ENCODE assay signal across 23 cellular contexts in the genomic region with DNA sequence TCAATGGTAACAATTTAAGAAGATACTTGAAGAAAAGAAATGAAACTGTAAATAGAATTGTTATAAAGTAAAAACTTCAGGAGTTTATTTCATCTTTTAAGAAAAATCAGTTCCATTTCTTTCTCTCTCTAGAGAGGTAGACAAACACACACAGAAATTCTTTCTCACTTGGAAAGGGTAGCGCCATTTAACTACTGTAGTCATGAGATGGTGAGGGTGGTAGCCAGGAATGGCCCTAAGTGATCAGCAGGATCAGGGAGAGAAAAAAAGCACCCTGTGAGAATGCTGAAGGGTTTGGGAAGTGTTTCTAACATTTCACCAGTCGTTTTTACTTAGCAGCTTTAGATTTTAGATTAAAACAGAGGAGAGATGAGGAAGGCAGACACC.
A peak's percentile ranks its signal among the peaks of the same experiment; 100 is the strongest.
DNase-seq lines count a peak whose midpoint lies in the region; ATAC-seq, FAIRE-seq and TF ChIP-seq lines count a peak whose summit lies in the region.
"Had no signal": no experiment of that assay in that cellular context is flagged by ENCODE, and none has a peak within 500 bp of the region (broad histone marks: within the 10 kb centered on the region; RNA-seq: fewer than 3 reads in every experiment).

No MANE protein-coding gene starts in this region.

- H3K36me3 Mint-ChIP-seq in astrocyte (ENCODE audit: low read depth, unreplicated experiment) (no peaks in the 10 kb centered on the region), nephron progenitor cell (ENCODE audit: low read depth) (no peaks in the 10 kb centered on the region)

- H3K4me1 ChIP-seq in SK-N-SH (ENCODE audit: control insufficient read depth in 1 of 2, insufficient read depth in 2 of 2, low read depth in 1 of 2, low read length in 1 of 2): peaks cover 6% of the 10 kb centered on the region in 2 experiments; a peak in 3 of 4 replicates
- H3K4me1 ChIP-seq in astrocyte (ENCODE audit: insufficient read depth, low read length): peaks cover 43% of the 10 kb centered on the region
- peaks cover 0 to 30% (median 14%) of the 10 kb centered on the region in 5 donors for H3K4me1 ChIP-seq in subcutaneous abdominal adipose tissue (ENCODE audit: control insufficient read depth in 5 of 5, insufficient read depth in 5 of 5, low read length in 5 of 5)
- H3K4me1 ChIP-seq: BE2C had no signal

- H2AFZ ChIP-seq in SK-N-SH (ENCODE audit: low read depth): 0 out of 2 replicates have a peak overlapping the region, but pooled peaks have one; percentile 7
- no peak overlapping the region for H2AFZ ChIP-seq in astrocyte (ENCODE audit: low read depth, low read length)

- peaks cover 3% of the 10 kb centered on the region for H3K9me3 Mint-ChIP-seq in astrocyte (ENCODE audit: unreplicated experiment)
- peaks cover 12% of the 10 kb centered on the region for H3K9me3 Mint-ChIP-seq in nephron progenitor cell

- DNase-seq in SK-N-SH (no peak), astrocyte (ENCODE audit: low read depth) (peak; percentile 27), nephron progenitor cell (no peak), GM10248 (ENCODE audit: extremely low spot score) (no peak)
- DNase-seq: activated CD4-positive, alpha-beta T cell treated with anti-CD3 and anti-CD28 coated beads, Interleukin-2, amount 50 U/mL, for 4 hours; activated naive CD4-positive, alpha-beta T cell treated with Interleukin-2 at 50 U/mL for 16 hours; BE2C; Caco-2; endodermal cell; hippocampal formation; Karpas-422; NCI-H1092; NCI-H2029 treated with DMSO at 0.1 percent for 48 hours; stimulated activated naive CD4-positive, alpha-beta T cell treated with Interleukin-2 at 50 U/mL for 16 hours had no signal

- no peaks in the 10 kb centered on the region for H3K36me3 ChIP-seq in SK-N-SH (replicated peaks in 1 of 2; ENCODE audit: control insufficient read depth in 1 of 2, insufficient read depth in 2 of 2, low read length in 1 of 2)
- H3K36me3 ChIP-seq in astrocyte (ENCODE audit: insufficient read depth, low read length): no peaks in the 10 kb centered on the region
- H3K36me3 ChIP-seq in subcutaneous abdominal adipose tissue (ENCODE audit: control insufficient read depth in 5 of 5, insufficient read depth in 5 of 5, low read length in 5 of 5): no peaks in the 10 kb centered on the region
- H3K36me3 ChIP-seq: ascending aorta, BE2C, transverse colon had no signal

- no peak overlapping the region for H3K4me2 ChIP-seq in SK-N-SH
- no peak overlapping the region for H3K4me2 ChIP-seq in astrocyte (ENCODE audit: low read length)

- H3K9ac ChIP-seq in SK-N-SH: no peak overlapping the region
- no peak overlapping the region for H3K9ac ChIP-seq in astrocyte (ENCODE audit: low read length)
- no peak overlapping the region for H3K9ac ChIP-seq in subcutaneous abdominal adipose tissue (ENCODE audit: low read length in 5 of 5)

- no peaks in the 10 kb centered on the region for H3K79me2 ChIP-seq in SK-N-SH (ENCODE audit: insufficient read depth)
- no peaks in the 10 kb centered on the region for H3K79me2 ChIP-seq in astrocyte (ENCODE audit: insufficient read depth, low read length)

- no peaks in the 10 kb centered on the region for H3K27me3 ChIP-seq in SK-N-SH (ENCODE audit: insufficient read depth)
- no peaks in the 10 kb centered on the region for H3K27me3 ChIP-seq in astrocyte (ENCODE audit: insufficient read depth, low read length)
- no peaks in the 10 kb centered on the region for H3K27me3 ChIP-seq in subcutaneous abdominal adipose tissue (ENCODE audit: control insufficient read depth in 5 of 5, insufficient read depth in 4 of 5, low read length in 5 of 5)
- H3K27me3 ChIP-seq: ascending aorta, BE2C, transverse colon had no signal

- CTCF ChIA-PET in SK-N-SH (lab: Yijun Ruan, JAX): no interaction called here
- CTCF ChIA-PET in GM10248 (lab: Yijun Ruan, JAX): no interaction called here

- H3K4me1 Mint-ChIP-seq in astrocyte (ENCODE audit: low read depth, unreplicated experiment) (peaks cover 38% of the 10 kb centered on the region), nephron progenitor cell (peaks cover 36% of the 10 kb centered on the region)

- no peak overlapping the region for H3K4me3 ChIP-seq in SK-N-SH (ENCODE audit: low read depth in 2 of 2, low read length in 1 of 2)
- no peak overlapping the region for H3K4me3 ChIP-seq in astrocyte (ENCODE audit: insufficient read depth, low read depth, low read length)
- H3K4me3 ChIP-seq in subcutaneous abdominal adipose tissue (ENCODE audit: low read depth in 1 of 5, low read length in 5 of 5): no peak overlapping the region
- H3K4me3 ChIP-seq: ascending aorta, transverse colon had no signal

- H3K27ac ChIP-seq in SK-N-SH (ENCODE audit: low read depth in 2 of 2, low read length in 1 of 2) (no peak overlapping the region), astrocyte (ENCODE audit: low read depth, low read length) (no peak overlapping the region), subcutaneous abdominal adipose tissue (ENCODE audit: low read depth, low read length) (peak overlapping the region; percentile 38)
- H3K27ac ChIP-seq: 22Rv1, ascending aorta, RWPE1 had no signal

- no peak for TF ChIP-seq EP300 in SK-N-SH (IDR thresholded peaks at IDR 0.05; ENCODE audit: borderline replicate concordance in 1 of 2, low read depth in 1 of 2, low read length in 1 of 2)

- no peak for TF ChIP-seq RAD21 in SK-N-SH (IDR thresholded peaks at IDR 0.05; ENCODE audit: low read length)

- H3K9me3 ChIP-seq in SK-N-SH: no peaks in the 10 kb centered on the region
- no peaks in the 10 kb centered on the region for H3K9me3 ChIP-seq in astrocyte (ENCODE audit: insufficient read depth, low read depth, low read length)
- H3K9me3 ChIP-seq in subcutaneous abdominal adipose tissue (ENCODE audit: control insufficient read depth in 5 of 5, low read length in 5 of 5): no peaks in the 10 kb centered on the region
- H3K9me3 ChIP-seq: ascending aorta, BE2C, Caco-2, transverse colon had no signal

- H3K4me3 Mint-ChIP-seq in astrocyte (ENCODE audit: unreplicated experiment): no peak overlapping the region
- H3K4me3 Mint-ChIP-seq in nephron progenitor cell: no peak overlapping the region
- H3K4me3 Mint-ChIP-seq: endodermal cell had no signal

- 75% methylated on average over 2 of the region's 2 CpGs for WGBS in SK-N-SH (ENCODE audit: low lambda C conversion rate)

- H3K27me3 Mint-ChIP-seq in astrocyte (ENCODE audit: low read depth, unreplicated experiment) (no peaks in the 10 kb centered on the region), nephron progenitor cell (ENCODE audit: low read depth, poor library complexity) (peaks cover 12% of the 10 kb centered on the region)

- H4K20me1 ChIP-seq in SK-N-SH (ENCODE audit: insufficient read depth): no peaks in the 10 kb centered on the region
- H4K20me1 ChIP-seq in astrocyte (ENCODE audit: insufficient read depth, low read length): no peaks in the 10 kb centered on the region

- TF ChIP-seq CTCF in SK-N-SH (IDR thresholded peaks at IDR 0.05) (no peak), astrocyte (IDR thresholded peaks at IDR 0.05; ENCODE audit: insufficient read depth, low read depth, low read length) (no peak), nephron progenitor cell (IDR thresholded peaks at IDR 0.05) (no peak), GM10248 (IDR thresholded peaks at IDR 0.05; ENCODE audit: control extremely low read depth, extremely low read depth, low read depth, missing control alignments) (no peak)

- POLR2A ChIA-PET in SK-N-SH (lab: Yijun Ruan, JAX): no interaction called here
- POLR2A ChIA-PET in GM10248 (lab: Yijun Ruan, JAX): no interaction called here

- H3F3A ChIP-seq in SK-N-SH (replicated peaks; ENCODE audit: insufficient read depth): peaks cover 22% of the 10 kb centered on the region

- H3K27ac Mint-ChIP-seq in astrocyte (ENCODE audit: unreplicated experiment) (peak overlapping the region; percentile 60), nephron progenitor cell (peak overlapping the region; percentile 18)
- H3K27ac Mint-ChIP-seq: endodermal cell had no signal

- FAIRE-seq in astrocyte (lab: Jason Lieb, UNC): no peak
- FAIRE-seq: keratinocyte had no signal

- ATAC-seq in SK-N-SH treated with all-trans-retinoic acid at 6 μM for 48 hours (no peak), GM19397 (IDR thresholded peaks at IDR 0.05; ENCODE audit: unreplicated experiment) (no peak), HG03432 (IDR thresholded peaks at IDR 0.05; ENCODE audit: unreplicated experiment) (no peak)

- H3K9me2 ChIP-seq in SK-N-SH: no peaks in the 10 kb centered on the region

TF ChIP-seq in SK-N-SH, 30 proteins besides CTCF, POLR2A, EP300 and RAD21 (continues in another document):
- no peak for TF ChIP-seq YY1 (IDR thresholded peaks at IDR 0.05; ENCODE audit: low read depth)
- no peak for TF ChIP-seq NRF1 (IDR thresholded peaks at IDR 0.05; ENCODE audit: low read depth, low read length)
- TF ChIP-seq SMC3 (IDR thresholded peaks at IDR 0.05; ENCODE audit: low read depth, low read length): no peak
- no peak for TF ChIP-seq TAF1 (IDR thresholded peaks at IDR 0.05; ENCODE audit: borderline replicate concordance, low read depth, low read length)
- no peak for TF ChIP-seq MXI1 (IDR thresholded peaks at IDR 0.05; ENCODE audit: low read depth, low read length)

TF ChIP-seq in SK-N-SH treated with all-trans-retinoic acid at 6 μM for 48 hours, 23 proteins besides CTCF, POLR2A, EP300 and RAD21:
- no peak for TF ChIP-seq ZC3H10 (CRISPR knock-in tag; IDR thresholded peaks at IDR 0.05)
- no peak for TF ChIP-seq ZNF8 (CRISPR knock-in tag; IDR thresholded peaks at IDR 0.05)
- TF ChIP-seq ZFP30 (CRISPR knock-in tag; IDR thresholded peaks at IDR 0.05): no peak
- TF ChIP-seq ISL1 (CRISPR knock-in tag; IDR thresholded peaks at IDR 0.05): no peak
- TF ChIP-seq, protein P1, sequence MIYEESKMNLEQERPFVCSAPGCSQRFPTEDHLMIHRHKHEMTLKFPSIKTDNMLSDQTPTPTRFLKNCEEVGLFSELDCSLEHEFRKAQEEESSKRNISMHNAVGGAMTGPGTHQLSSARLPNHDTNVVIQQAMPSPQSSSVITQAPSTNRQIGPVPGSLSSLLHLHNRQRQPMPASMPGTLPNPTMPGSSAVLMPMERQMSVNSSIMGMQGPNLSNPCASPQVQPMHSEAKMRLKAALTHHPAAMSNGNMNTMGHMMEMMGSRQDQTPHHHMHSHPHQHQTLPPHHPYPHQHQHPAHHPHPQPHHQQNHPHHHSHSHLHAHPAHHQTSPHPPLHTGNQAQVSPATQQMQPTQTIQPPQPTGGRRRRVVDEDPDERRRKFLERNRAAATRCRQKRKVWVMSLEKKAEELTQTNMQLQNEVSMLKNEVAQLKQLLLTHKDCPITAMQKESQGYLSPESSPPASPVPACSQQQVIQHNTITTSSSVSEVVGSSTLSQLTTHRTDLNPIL (CRISPR knock-in tag; IDR thresholded peaks at IDR 0.05; ENCODE audit: low read depth): no peak
- TF ChIP-seq SNAI2 (CRISPR knock-in tag; IDR thresholded peaks at IDR 0.05): no peak
- no peak for TF ChIP-seq ESRRG (CRISPR knock-in tag; IDR thresholded peaks at IDR 0.05)
